24 cellular contexts compared by ENCODE assay signal in the genomic region with DNA sequence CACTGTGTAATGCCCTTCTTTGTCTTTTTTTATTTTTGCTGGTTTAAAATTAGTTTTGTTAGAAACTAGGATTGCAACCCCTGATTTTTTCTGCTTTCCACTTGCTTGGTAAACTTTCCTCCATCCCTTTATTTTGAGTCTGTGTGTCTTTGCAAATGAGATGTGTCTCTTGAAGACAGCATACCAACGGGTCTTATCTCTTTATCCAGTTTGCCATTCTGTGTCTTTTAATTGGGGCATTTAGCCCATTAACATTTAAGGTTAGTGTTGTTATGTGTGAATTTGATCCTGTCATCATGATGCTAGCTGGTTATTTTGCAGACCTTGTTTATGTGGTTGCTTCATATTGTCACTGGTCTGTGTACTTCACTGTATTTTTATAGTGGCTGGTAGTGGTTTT.
"Had no signal": no experiment of that assay in that cellular context is flagged by ENCODE, and none has a peak within 500 bp of the region (broad histone marks: within the 10 kb centered on the region; RNA-seq: fewer than 3 reads in every experiment).

No MANE protein-coding gene starts in this region.

- H3K36me3 ChIP-seq: stomach, suprapubic skin, thoracic aorta, thyroid gland, tibial artery, tibial nerve, transverse colon, upper lobe of left lung, upper lobe of right lung, uterus, vagina had no signal

- H3K27ac ChIP-seq: stomach, suprapubic skin, testis, thoracic aorta, thyroid gland, tibial artery, tibial nerve, transverse colon, upper lobe of left lung, upper lobe of right lung, uterus, vagina had no signal

- H3K4me3 ChIP-seq: stomach, suprapubic skin, testis, thoracic aorta, thyroid gland, tibial artery, tibial nerve, transverse colon, upper lobe of left lung, upper lobe of right lung, uterus, vagina had no signal

- H3K9me3 ChIP-seq: testis, thyroid gland, uterus, vagina had no signal

- H3K4me1 ChIP-seq: stomach, suprapubic skin, testis, thyroid gland, tibial artery, tibial nerve, transverse colon, upper lobe of left lung, upper lobe of right lung, uterus, vagina had no signal

- DNase-seq: stimulated activated CD4-positive, alpha-beta T cell treated with anti-CD3 and anti-CD28 coated beads, Interleukin-2, amount 100 ng/mL, for 48 hours; stimulated activated CD4-positive, alpha-beta T cell treated with anti-CD3 and anti-CD28 coated beads, Interleukin-4, amount 100 ng/mL, for 1 hour; stimulated activated CD4-positive, alpha-beta T cell treated with anti-CD3 and anti-CD28 coated beads, Interleukin-4, amount 100 ng/mL, for 24 hours; stimulated activated CD4-positive, alpha-beta T cell treated with anti-CD3 and anti-CD28 coated beads, Interleukin-4, amount 100 ng/mL, for 4 hours; stimulated activated CD8-positive, alpha-beta memory T cell treated with anti-CD3 and anti-CD28 coated beads, Interleukin-4, amount 100 ng/mL, for 48 hours; stimulated activated naive B cell treated with anti-CD40 and anti-IgM and Interleukin-4, amounts not matched to agents 10 μg/mL and 1 μg/mL and 100 μg/mL, for 72 hours; stimulated activated naive CD4-positive, alpha-beta T cell; stimulated activated naive CD4-positive, alpha-beta T cell treated with Interleukin-2 at 50 U/mL for 16 hours; stimulated activated naive CD8-positive, alpha-beta T cell treated with anti-CD3 and anti-CD28 coated beads, Interleukin-15, amount 100 ng/mL, for 72 hours; stimulated activated naive CD8-positive, alpha-beta T cell treated with anti-CD3 and anti-CD28 coated beads, Interleukin-15, Interleukin-2, amounts not matched to agents 100 U/mL and 50 U/mL, for 24 hours; stomach; substantia nigra; testis; thyroid gland; tibial artery; transverse colon; trophoblast cell; upper lobe of left lung; upper lobe of right lung; uterus had no signal
